ENCODE assay signal across 14 cellular contexts in genomic region chrX:154441984-154442707, GRCh38. TPM values are rescaled to one million over a fixed set of nuclear protein-coding genes. Genes with fewer than 3 reads are reported as not detected.
DNase-seq lines count a peak whose midpoint lies in the region; ATAC-seq and TF ChIP-seq lines count a peak whose summit lies in the region.
"Had no signal": no experiment of that assay in that cellular context is flagged by ENCODE, and none has a peak within 500 bp of the region (broad histone marks: within the 10 kb centered on the region; RNA-seq: fewer than 3 reads in every experiment).

No MANE protein-coding gene starts in this region.

- POLR2A ChIA-PET in CD8-positive, alpha-beta memory T cell (lab: Charles Lee), result interaction anchor here (0.7 kb wide), 1 partner anchor 48 kb away, joined by 3 read pairs; the partner anchor contains the start of gene SLC10A3

- H3K4me3 Mint-ChIP-seq in CD8-positive, alpha-beta memory T cell, result peak overlapping the region in 6 of 7 donors; percentile 26 to 73 (median 56)
- H3K4me3 Mint-ChIP-seq in T-helper 17 cell, result peak overlapping the region; percentile 63
- H3K4me3 Mint-ChIP-seq: stimulated activated naive CD8-positive, alpha-beta T cell treated with anti-CD3 and anti-CD28 coated beads, Interleukin-15, Interleukin-2, amounts not matched to agents 100 ng/mL and 50 ng/mL, for 24 hours had no signal

- H3K4me1 ChIP-seq in CD8-positive, alpha-beta memory T cell (ENCODE audit: insufficient read depth, low read length), result peaks cover 32% of the 10 kb centered on the region
- H3K4me1 ChIP-seq in esophagus muscularis mucosa, result peaks cover 16 to 48% (median 46%) of the 10 kb centered on the region in 4 donors
- H3K4me1 ChIP-seq in right cardiac atrium (ENCODE audit: control insufficient read depth, insufficient read depth, low read length), result peaks cover 9% of the 10 kb centered on the region

- H3K27ac Mint-ChIP-seq in CD8-positive, alpha-beta memory T cell, result peak overlapping the region in 6 of 8 donors; percentile 52 to 91 (median 85)
- peak overlapping the region; percentile 61 for H3K27ac Mint-ChIP-seq in T-helper 17 cell
- H3K27ac Mint-ChIP-seq: stimulated activated naive CD8-positive, alpha-beta T cell treated with anti-CD3 and anti-CD28 coated beads, Interleukin-15, Interleukin-2, amounts not matched to agents 100 ng/mL and 50 ng/mL, for 24 hours had no signal

- H3K36me3 ChIP-seq in CD8-positive, alpha-beta memory T cell (ENCODE audit: insufficient read depth, low read length), result no peaks in the 10 kb centered on the region
- peaks cover 4 to 55% (median 49%) of the 10 kb centered on the region in 4 donors for H3K36me3 ChIP-seq in esophagus muscularis mucosa

- H3K9me3 ChIP-seq in CD8-positive, alpha-beta memory T cell (ENCODE audit: low read length), result no peaks in the 10 kb centered on the region
- H3K9me3 ChIP-seq in T-helper 17 cell (ENCODE audit: control insufficient read depth, low read length, poor library complexity, severe bottlenecking), result no peaks in the 10 kb centered on the region
- H3K9me3 ChIP-seq in esophagus muscularis mucosa, result no peaks in the 10 kb centered on the region
- H3K9me3 ChIP-seq in right cardiac atrium (ENCODE audit: control insufficient read depth, low read length), result no peaks in the 10 kb centered on the region
- H3K9me3 ChIP-seq: mucosa of descending colon had no signal

- peaks cover 14 to 49% (median 20%) of the 10 kb centered on the region in 3 donors for H3K4me1 Mint-ChIP-seq in CD8-positive, alpha-beta memory T cell
- H3K4me1 Mint-ChIP-seq in T-helper 17 cell, result peaks cover 20% of the 10 kb centered on the region

- no peak overlapping the region for H3K4me3 ChIP-seq in CD8-positive, alpha-beta memory T cell (ENCODE audit: low read length)
- H3K4me3 ChIP-seq in esophagus muscularis mucosa (no peak overlapping the region), right cardiac atrium (ENCODE audit: low read length) (no peak overlapping the region)
- H3K4me3 ChIP-seq: mucosa of descending colon had no signal

- TF ChIP-seq EP300 in esophagus muscularis mucosa (IDR thresholded peaks at IDR 0.05), result no peak

- CTCF ChIA-PET in CD8-positive, alpha-beta memory T cell (lab: Charles Lee), result interaction anchor here (0.8 to 1.5 kb wide), 2 partner anchors 13 to 44 kb away, joined by 3 to 6 read pairs; partner anchors contain the start of gene RPL10

- H3K27me3 ChIP-seq in CD8-positive, alpha-beta memory T cell (ENCODE audit: insufficient read depth, low read length, poor library complexity, severe bottlenecking), result no peaks in the 10 kb centered on the region
- H3K27me3 ChIP-seq in esophagus muscularis mucosa, result no peaks in the 10 kb centered on the region
- H3K27me3 ChIP-seq in right cardiac atrium (ENCODE audit: control insufficient read depth, insufficient read depth), result no peaks in the 10 kb centered on the region

- H3K36me3 Mint-ChIP-seq in CD8-positive, alpha-beta memory T cell, result peaks cover 0 to 42% (median 0%) of the 10 kb centered on the region in 3 donors
- no peaks in the 10 kb centered on the region for H3K36me3 Mint-ChIP-seq in T-helper 17 cell (ENCODE audit: low read depth)

- no peak for TF ChIP-seq CTCF in esophagus muscularis mucosa (IDR thresholded peaks at IDR 0.05)

- no peaks in the 10 kb centered on the region for H3K9me3 Mint-ChIP-seq in CD8-positive, alpha-beta memory T cell
- H3K9me3 Mint-ChIP-seq: stimulated activated naive CD8-positive, alpha-beta T cell treated with anti-CD3 and anti-CD28 coated beads, Interleukin-15, Interleukin-2, amounts not matched to agents 100 ng/mL and 50 ng/mL, for 24 hours had no signal

- no peak for TF ChIP-seq POLR2A in esophagus muscularis mucosa (IDR thresholded peaks at IDR 0.05; ENCODE audit: low read depth)

- no peak overlapping the region for H3K27ac ChIP-seq in CD8-positive, alpha-beta memory T cell (ENCODE audit: low read depth, low read length)
- H3K27ac ChIP-seq in esophagus muscularis mucosa (replicated peaks in 1 of 4) (no peak overlapping the region), right cardiac atrium (ENCODE audit: low read length) (no peak overlapping the region)
- H3K27ac ChIP-seq: parathyroid adenoma had no signal

- DNase-seq in CD8-positive, alpha-beta memory T cell, result no peak
- no peak for DNase-seq in T-helper 17 cell
- DNase-seq in kidney tubule cell (ENCODE audit: low spot score), result peak; percentile 34
- no peak for DNase-seq in esophagus muscularis mucosa (ENCODE audit: extremely low spot score)
- DNase-seq in cerebellar cortex (ENCODE audit: low spot score), result no peak
- no peak for DNase-seq in right cardiac atrium
- DNase-seq: dermis blood vessel endothelial cell, left cardiac atrium, MM.1S, mucosa of descending colon, NCI-H2081, NCI-H526 treated with DMSO at 0.1 percent for 48 hours had no signal

- ATAC-seq in T-helper 17 cell, result no peak
- no peak for ATAC-seq in right cardiac atrium
- ATAC-seq: left cardiac atrium, mucosa of descending colon had no signal

- intact Hi-C loops in esophagus muscularis mucosa (cut with DNase I), result no loop called here
- intact Hi-C loops in right cardiac atrium (cut with DNase I), result no loop called here

- 83% methylated on average over 19 of the region's 21 CpGs for WGBS in esophagus muscularis mucosa
- WGBS in right cardiac atrium, result 85% methylated on average over 21 of the region's 21 CpGs

- H3K27me3 Mint-ChIP-seq in CD8-positive, alpha-beta memory T cell, result peaks cover 0 to 9% of the 10 kb centered on the region in 2 donors
- H3K27me3 Mint-ChIP-seq in T-helper 17 cell, result no peaks in the 10 kb centered on the region
- H3K27me3 Mint-ChIP-seq: stimulated activated naive CD8-positive, alpha-beta T cell treated with anti-CD3 and anti-CD28 coated beads, Interleukin-15, Interleukin-2, amounts not matched to agents 100 ng/mL and 50 ng/mL, for 24 hours had no signal

RNA-seq across cellular contexts. Expression of gene FAM50A, which starts 1.8 kb away (rescaled TPM):
- total RNA-seq in CD8-positive, alpha-beta memory T cell, result 10 to 100 TPM; 79.5 to 81.3 TPM
- 59.6 TPM for polyA plus RNA-seq in CD8-positive, alpha-beta memory T cell
- total RNA-seq in T-helper 17 cell (10 to 100 TPM; 58.1 to 58.6 TPM), esophagus muscularis mucosa (10 to 100 TPM; 47.7 to 63.5 (median 56.7) TPM), right cardiac atrium (10 to 100 TPM; 48.6 to 54.0 (median 53.0) TPM)
- 88.7 TPM for polyA plus RNA-seq in right cardiac atrium

RNA-seq across cellular contexts. Expression of gene GDI1, which starts 5.2 kb away (rescaled TPM):
- 100 to 1,000 TPM; 107 to 113 TPM for total RNA-seq in CD8-positive, alpha-beta memory T cell
- polyA plus RNA-seq in CD8-positive, alpha-beta memory T cell, result 49.1 TPM
- 100 to 1,000 TPM; 189 to 223 TPM for total RNA-seq in T-helper 17 cell
- 100 to 1,000 TPM; 105 to 148 (median 128) TPM for total RNA-seq in esophagus muscularis mucosa
- 10 to 100 TPM; 82.7 to 99.3 (median 96.9) TPM for total RNA-seq in right cardiac atrium
- 102 TPM for polyA plus RNA-seq in right cardiac atrium

RNA-seq across cellular contexts. Expression of gene ATP6AP1, which starts 13.7 kb away (rescaled TPM):
- total RNA-seq in CD8-positive, alpha-beta memory T cell, result 10 to 100 TPM; 43.0 to 43.2 TPM
- polyA plus RNA-seq in CD8-positive, alpha-beta memory T cell, result 129 TPM
- total RNA-seq in T-helper 17 cell (10 to 100 TPM; 41.4 to 43.0 TPM), esophagus muscularis mucosa (10 to 100 TPM; 27.4 to 67.2 (median 34.7) TPM), right cardiac atrium (10 to 100 TPM; 73.7 to 83.8 (median 77.4) TPM)
- polyA plus RNA-seq in right cardiac atrium, result 63.1 TPM

RNA-seq across cellular contexts. Expression of gene PLXNA3, which starts 15.9 kb away (rescaled TPM):
- 10 to 100 TPM; 34.1 to 39.2 TPM for total RNA-seq in CD8-positive, alpha-beta memory T cell
- polyA plus RNA-seq in CD8-positive, alpha-beta memory T cell, result 0.79 TPM
- total RNA-seq in T-helper 17 cell (10 to 100 TPM; 66.3 to 78.6 TPM), esophagus muscularis mucosa (10 to 100 TPM in 1 of 4 donors, 1 to 10 TPM in 3; 2.2 to 17.9 (median 4.3) TPM), right cardiac atrium (10 to 100 TPM; 26.5 to 34.0 (median 29.6) TPM)
- 12.2 TPM for polyA plus RNA-seq in right cardiac atrium

RNA-seq across cellular contexts. Expression of gene TAFAZZIN, which starts 30.8 kb away (rescaled TPM):
- 10 to 100 TPM; 51.9 to 52.3 TPM for total RNA-seq in CD8-positive, alpha-beta memory T cell
- polyA plus RNA-seq in CD8-positive, alpha-beta memory T cell, result 41.4 TPM
- total RNA-seq in T-helper 17 cell, result 10 to 100 TPM; 84.1 to 95.7 TPM
- total RNA-seq in esophagus muscularis mucosa, result 10 to 100 TPM; 18.6 to 43.6 (median 32.5) TPM
- total RNA-seq in right cardiac atrium, result 10 to 100 TPM; 38.0 to 45.0 (median 39.0) TPM
- polyA plus RNA-seq in right cardiac atrium, result 43.9 TPM
